8 cellular contexts compared by ENCODE assay signal in the genomic region with DNA sequence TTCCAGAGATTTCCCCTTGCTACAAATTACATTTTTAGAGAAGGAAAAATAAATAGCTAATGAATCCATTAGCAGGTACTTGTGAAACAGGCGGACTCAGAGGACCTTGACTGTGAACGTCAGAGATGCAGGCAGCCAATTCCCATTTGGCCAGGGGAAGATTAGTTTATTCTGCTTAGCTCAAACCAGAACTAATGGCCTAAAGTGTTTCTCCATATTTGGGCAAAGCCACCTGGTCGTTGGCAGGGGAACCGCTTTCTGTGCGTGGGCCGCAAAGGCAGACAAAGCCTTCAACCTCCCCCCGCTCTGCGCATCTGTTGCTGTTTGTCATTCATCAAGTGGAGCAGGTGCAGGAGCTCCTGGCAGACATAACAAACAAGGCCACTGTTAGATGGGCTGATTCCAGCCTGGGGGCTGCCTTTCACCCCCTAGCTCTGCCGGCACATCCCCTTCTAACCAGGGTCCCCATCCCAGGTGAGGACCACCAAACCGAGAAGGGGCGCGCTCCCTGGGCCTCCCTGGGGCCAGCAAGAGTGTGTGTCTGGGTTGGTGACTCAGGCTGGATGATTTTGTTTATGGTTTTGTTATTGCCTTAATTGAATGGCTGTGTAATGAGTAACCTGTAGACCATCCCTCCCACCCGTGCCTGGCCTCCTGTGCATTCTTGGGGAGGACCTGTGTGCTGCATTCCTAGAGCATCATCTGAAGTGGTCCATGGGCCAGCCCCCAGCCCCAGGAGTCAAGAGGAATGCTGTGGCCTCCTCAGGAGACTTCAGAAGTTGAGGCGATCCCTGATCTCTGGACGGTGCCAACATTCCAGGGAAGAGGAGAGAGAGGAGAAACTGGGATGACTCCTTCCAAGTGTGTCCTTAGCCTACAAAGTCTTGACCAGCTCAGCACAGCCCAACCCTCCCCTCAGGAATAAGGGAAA. TPM values are rescaled to one million over a fixed set of nuclear protein-coding genes. Genes with fewer than 3 reads are reported as not detected.
DNase-seq lines count a peak whose midpoint lies in the region; ATAC-seq and TF ChIP-seq lines count a peak whose summit lies in the region.

No MANE protein-coding gene starts in this region.

- in situ Hi-C loops in KBM-7 (cut with MboI; ENCODE audit: low pct_unique_long_range_greater_than_20kb, low sequenced_read_pairs), result no loop called here

- ATAC-seq in GM21515 (IDR thresholded peaks at IDR 0.05; ENCODE audit: unreplicated experiment), result peak; percentile 44
- peak; percentile 38 for ATAC-seq in activated T-helper 17 cell treated with anti-CD3 and anti-CD28 coated beads, Interleukin-2, amount 50 U/mL, for 72 hours (replicated peaks)

- H3K36me3 Mint-ChIP-seq in activated T-helper 17 cell treated with anti-CD3 and anti-CD28 coated beads, Interleukin-2, amount 50 U/mL, for 72 hours (ENCODE audit: low read depth), result peaks cover 18% of the 10 kb centered on the region
- no peaks in the 10 kb centered on the region for H3K36me3 Mint-ChIP-seq in mesothelial cell of epicardium

- peaks cover 29% of the 10 kb centered on the region for H3K4me1 Mint-ChIP-seq in activated T-helper 17 cell treated with anti-CD3 and anti-CD28 coated beads, Interleukin-2, amount 50 U/mL, for 72 hours
- H3K4me1 Mint-ChIP-seq in mesothelial cell of epicardium, result peaks cover 59% of the 10 kb centered on the region

- peak overlapping the region; percentile 87 for H3K4me3 Mint-ChIP-seq in activated T-helper 17 cell treated with anti-CD3 and anti-CD28 coated beads, Interleukin-2, amount 50 U/mL, for 72 hours
- no peak overlapping the region for H3K4me3 Mint-ChIP-seq in mesothelial cell of epicardium

- no peaks in the 10 kb centered on the region for H3K9me3 Mint-ChIP-seq in activated T-helper 17 cell treated with anti-CD3 and anti-CD28 coated beads, Interleukin-2, amount 50 U/mL, for 72 hours
- peaks cover 3% of the 10 kb centered on the region for H3K9me3 Mint-ChIP-seq in mesothelial cell of epicardium

- H3K27me3 Mint-ChIP-seq in activated T-helper 17 cell treated with anti-CD3 and anti-CD28 coated beads, Interleukin-2, amount 50 U/mL, for 72 hours, result peaks cover 3% of the 10 kb centered on the region
- no peaks in the 10 kb centered on the region for H3K27me3 Mint-ChIP-seq in mesothelial cell of epicardium (ENCODE audit: low read depth)

- TF ChIP-seq CTCF in mesothelial cell of epicardium (IDR thresholded peaks at IDR 0.05; ENCODE audit: unreplicated experiment), result no peak

- peak overlapping the region; percentile 95 for H3K27ac Mint-ChIP-seq in activated T-helper 17 cell treated with anti-CD3 and anti-CD28 coated beads, Interleukin-2, amount 50 U/mL, for 72 hours
- peak overlapping the region; percentile 97 for H3K27ac Mint-ChIP-seq in mesothelial cell of epicardium

- DNase-seq in COR-L47 (lab: John Stamatoyannopoulos, UW) (peak; percentile 98), NCI-H146 treated with DMSO at 0.1 percent for 48 hours (lab: John Stamatoyannopoulos, UW; ENCODE audit: unreplicated experiment) (peak; percentile 98), mesothelial cell of epicardium (ENCODE audit: low spot score in 2 of 2, unreplicated experiment in 2 of 2) (peak in 1 of 2 experiments; percentile 70), KBM-7 (no peak), AML-193 (lab: John Stamatoyannopoulos, UW) (no peak), HK-2 (ENCODE audit: unreplicated experiment) (no peak)

RNA-seq across cellular contexts. Expression of gene CPA1, which starts 14.5 kb away (rescaled TPM):
- total RNA-seq in activated T-helper 17 cell treated with anti-CD3 and anti-CD28 coated beads, Interleukin-2, amount 50 U/mL, for 72 hours, result not detected
- 0.75 to 1.4 TPM (median 1.1 TPM) in 3 replicates for total RNA-seq in mesothelial cell of epicardium

RNA-seq across cellular contexts. Expression of gene CPA5, which starts 21.2 kb away (rescaled TPM):
- total RNA-seq in activated T-helper 17 cell treated with anti-CD3 and anti-CD28 coated beads, Interleukin-2, amount 50 U/mL, for 72 hours, result 10 to 100 TPM in 1 of 2 donors, 1 to 10 TPM in 1; 3.3 to 27.6 TPM
- total RNA-seq in mesothelial cell of epicardium, result 0.58 TPM in 1 of 3 replicates, not detected in the others

Comparison
In these comparisons a context has a peak if more than half of its experiments do, and no peak if none do; other contexts are left out.
1. DNase-seq: peak in COR-L47 (single experiment) and NCI-H146 treated with DMSO at 0.1 percent for 48 hours (single experiment); none in KBM-7 (single experiment), AML-193 (0 of 2) and HK-2 (single experiment).